Comparison of ENCODE assay signal across 1 cellular context in the genomic region with DNA sequence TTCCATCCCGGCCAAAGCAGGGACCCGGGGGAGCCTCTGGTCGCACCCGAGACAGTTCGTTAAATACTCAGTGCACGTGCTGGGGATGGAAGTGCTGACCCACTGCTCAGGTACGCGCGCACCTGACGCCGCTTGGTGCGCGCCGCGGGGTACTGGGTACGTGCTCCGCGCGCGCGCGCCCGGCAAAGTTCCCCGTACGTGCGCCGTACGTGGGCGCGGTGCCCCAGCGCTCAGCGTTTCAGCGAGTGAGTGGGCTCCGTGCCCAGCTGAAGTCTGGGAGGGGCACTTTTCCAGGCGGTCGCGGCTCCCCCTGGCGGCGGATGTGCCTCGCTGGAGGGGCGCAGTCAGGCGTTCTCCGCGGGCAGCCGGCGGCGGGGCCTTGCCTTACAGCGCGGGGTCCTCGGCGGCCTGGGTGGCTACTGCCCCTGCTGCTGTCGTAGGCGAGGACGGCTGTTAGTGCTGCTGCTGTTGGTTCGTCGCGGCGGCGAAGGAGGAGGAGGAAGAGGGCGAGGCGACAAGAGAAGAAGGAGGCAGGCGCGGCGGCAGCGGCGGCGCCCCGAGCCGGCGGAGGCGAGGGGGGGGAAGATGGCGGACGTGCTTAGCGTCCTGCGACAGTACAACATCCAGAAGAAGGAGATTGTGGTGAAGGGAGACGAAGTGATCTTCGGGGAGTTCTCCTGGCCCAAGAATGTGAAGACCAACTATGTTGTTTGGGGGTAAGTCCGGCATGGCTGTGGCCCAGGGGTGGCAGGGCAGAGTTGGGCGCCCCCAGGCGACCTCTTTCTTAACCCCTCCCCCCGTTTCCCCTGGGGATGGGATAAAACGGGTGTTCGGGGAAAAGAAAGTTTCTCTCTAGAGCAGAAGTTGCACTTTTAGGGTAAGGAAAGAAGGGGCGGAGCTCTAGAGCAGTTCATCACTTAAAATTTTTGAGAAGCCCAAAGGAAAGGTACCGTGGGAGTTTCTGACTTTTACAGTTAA.
TF ChIP-seq lines count a peak whose summit lies in the region.

A gene (plus strand): TSS at position 416 of the 978 bp plus-strand sequence. CDS start 170 bp downstream, at position 586.

TF ChIP-seq in WTC11, 78 proteins besides CTCF, POLR2A, EP300 and RAD21 (continued from another document and continues in another):
- TF ChIP-seq, protein P1, sequence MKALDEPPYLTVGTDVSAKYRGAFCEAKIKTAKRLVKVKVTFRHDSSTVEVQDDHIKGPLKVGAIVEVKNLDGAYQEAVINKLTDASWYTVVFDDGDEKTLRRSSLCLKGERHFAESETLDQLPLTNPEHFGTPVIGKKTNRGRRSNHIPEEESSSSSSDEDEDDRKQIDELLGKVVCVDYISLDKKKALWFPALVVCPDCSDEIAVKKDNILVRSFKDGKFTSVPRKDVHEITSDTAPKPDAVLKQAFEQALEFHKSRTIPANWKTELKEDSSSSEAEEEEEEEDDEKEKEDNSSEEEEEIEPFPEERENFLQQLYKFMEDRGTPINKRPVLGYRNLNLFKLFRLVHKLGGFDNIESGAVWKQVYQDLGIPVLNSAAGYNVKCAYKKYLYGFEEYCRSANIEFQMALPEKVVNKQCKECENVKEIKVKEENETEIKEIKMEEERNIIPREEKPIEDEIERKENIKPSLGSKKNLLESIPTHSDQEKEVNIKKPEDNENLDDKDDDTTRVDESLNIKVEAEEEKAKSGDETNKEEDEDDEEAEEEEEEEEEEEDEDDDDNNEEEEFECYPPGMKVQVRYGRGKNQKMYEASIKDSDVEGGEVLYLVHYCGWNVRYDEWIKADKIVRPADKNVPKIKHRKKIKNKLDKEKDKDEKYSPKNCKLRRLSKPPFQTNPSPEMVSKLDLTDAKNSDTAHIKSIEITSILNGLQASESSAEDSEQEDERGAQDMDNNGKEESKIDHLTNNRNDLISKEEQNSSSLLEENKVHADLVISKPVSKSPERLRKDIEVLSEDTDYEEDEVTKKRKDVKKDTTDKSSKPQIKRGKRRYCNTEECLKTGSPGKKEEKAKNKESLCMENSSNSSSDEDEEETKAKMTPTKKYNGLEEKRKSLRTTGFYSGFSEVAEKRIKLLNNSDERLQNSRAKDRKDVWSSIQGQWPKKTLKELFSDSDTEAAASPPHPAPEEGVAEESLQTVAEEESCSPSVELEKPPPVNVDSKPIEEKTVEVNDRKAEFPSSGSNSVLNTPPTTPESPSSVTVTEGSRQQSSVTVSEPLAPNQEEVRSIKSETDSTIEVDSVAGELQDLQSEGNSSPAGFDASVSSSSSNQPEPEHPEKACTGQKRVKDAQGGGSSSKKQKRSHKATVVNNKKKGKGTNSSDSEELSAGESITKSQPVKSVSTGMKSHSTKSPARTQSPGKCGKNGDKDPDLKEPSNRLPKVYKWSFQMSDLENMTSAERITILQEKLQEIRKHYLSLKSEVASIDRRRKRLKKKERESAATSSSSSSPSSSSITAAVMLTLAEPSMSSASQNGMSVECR (CRISPR knock-in tag; IDR thresholded peaks at IDR 0.05; ENCODE audit: borderline replicate concordance): peak; percentile 95
- TF ChIP-seq TEAD1 (CRISPR knock-in tag; IDR thresholded peaks at IDR 0.05) (peak; percentile 95), MXD4 (CRISPR knock-in tag; IDR thresholded peaks at IDR 0.05; ENCODE audit: borderline replicate concordance) (no peak), ZNF219 (CRISPR knock-in tag; IDR thresholded peaks at IDR 0.05; ENCODE audit: borderline replicate concordance) (peak; percentile 71; the same call in 1 of the 2 replicates), ETV6 (CRISPR knock-in tag; IDR thresholded peaks at IDR 0.05) (peak; percentile 90), FOXK1 (CRISPR knock-in tag; IDR thresholded peaks at IDR 0.05) (peak; percentile 84), CREM (CRISPR knock-in tag; IDR thresholded peaks at IDR 0.05) (peak; percentile 82), SMAD4 (CRISPR knock-in tag; IDR thresholded peaks at IDR 0.05) (no peak), ZNF232 (CRISPR knock-in tag; IDR thresholded peaks at IDR 0.05) (no peak), NR2C2 (CRISPR knock-in tag; IDR thresholded peaks at IDR 0.05) (no peak), GABPB1 (CRISPR knock-in tag; IDR thresholded peaks at IDR 0.05) (peak; percentile 84), MYBL2 (CRISPR knock-in tag; IDR thresholded peaks at IDR 0.05) (peak; percentile 86), ZNF317 (CRISPR knock-in tag; IDR thresholded peaks at IDR 0.05; ENCODE audit: borderline replicate concordance, low read depth) (0 out of 2 replicates have a peak, but pooled peaks have one; percentile 44), ZNF263 (CRISPR knock-in tag; IDR thresholded peaks at IDR 0.05; ENCODE audit: low read depth) (no peak), TCF7 (CRISPR knock-in tag; IDR thresholded peaks at IDR 0.05; ENCODE audit: low read depth) (peak; percentile 78; the same call in 1 of the 2 replicates), SP1 (CRISPR knock-in tag; conservative IDR thresholded peaks at IDR 0.05) (peak; percentile 95)
- TF ChIP-seq, protein P2, sequence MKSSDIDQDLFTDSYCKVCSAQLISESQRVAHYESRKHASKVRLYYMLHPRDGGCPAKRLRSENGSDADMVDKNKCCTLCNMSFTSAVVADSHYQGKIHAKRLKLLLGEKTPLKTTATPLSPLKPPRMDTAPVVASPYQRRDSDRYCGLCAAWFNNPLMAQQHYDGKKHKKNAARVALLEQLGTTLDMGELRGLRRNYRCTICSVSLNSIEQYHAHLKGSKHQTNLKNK (CRISPR knock-in tag; IDR thresholded peaks at IDR 0.05): no peak
- TF ChIP-seq, protein P3, sequence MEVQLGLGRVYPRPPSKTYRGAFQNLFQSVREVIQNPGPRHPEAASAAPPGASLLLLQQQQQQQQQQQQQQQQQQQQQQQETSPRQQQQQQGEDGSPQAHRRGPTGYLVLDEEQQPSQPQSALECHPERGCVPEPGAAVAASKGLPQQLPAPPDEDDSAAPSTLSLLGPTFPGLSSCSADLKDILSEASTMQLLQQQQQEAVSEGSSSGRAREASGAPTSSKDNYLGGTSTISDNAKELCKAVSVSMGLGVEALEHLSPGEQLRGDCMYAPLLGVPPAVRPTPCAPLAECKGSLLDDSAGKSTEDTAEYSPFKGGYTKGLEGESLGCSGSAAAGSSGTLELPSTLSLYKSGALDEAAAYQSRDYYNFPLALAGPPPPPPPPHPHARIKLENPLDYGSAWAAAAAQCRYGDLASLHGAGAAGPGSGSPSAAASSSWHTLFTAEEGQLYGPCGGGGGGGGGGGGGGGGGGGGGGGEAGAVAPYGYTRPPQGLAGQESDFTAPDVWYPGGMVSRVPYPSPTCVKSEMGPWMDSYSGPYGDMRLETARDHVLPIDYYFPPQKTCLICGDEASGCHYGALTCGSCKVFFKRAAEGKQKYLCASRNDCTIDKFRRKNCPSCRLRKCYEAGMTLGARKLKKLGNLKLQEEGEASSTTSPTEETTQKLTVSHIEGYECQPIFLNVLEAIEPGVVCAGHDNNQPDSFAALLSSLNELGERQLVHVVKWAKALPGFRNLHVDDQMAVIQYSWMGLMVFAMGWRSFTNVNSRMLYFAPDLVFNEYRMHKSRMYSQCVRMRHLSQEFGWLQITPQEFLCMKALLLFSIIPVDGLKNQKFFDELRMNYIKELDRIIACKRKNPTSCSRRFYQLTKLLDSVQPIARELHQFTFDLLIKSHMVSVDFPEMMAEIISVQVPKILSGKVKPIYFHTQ (CRISPR knock-in tag; IDR thresholded peaks at IDR 0.05): no peak
- TF ChIP-seq, protein P4, sequence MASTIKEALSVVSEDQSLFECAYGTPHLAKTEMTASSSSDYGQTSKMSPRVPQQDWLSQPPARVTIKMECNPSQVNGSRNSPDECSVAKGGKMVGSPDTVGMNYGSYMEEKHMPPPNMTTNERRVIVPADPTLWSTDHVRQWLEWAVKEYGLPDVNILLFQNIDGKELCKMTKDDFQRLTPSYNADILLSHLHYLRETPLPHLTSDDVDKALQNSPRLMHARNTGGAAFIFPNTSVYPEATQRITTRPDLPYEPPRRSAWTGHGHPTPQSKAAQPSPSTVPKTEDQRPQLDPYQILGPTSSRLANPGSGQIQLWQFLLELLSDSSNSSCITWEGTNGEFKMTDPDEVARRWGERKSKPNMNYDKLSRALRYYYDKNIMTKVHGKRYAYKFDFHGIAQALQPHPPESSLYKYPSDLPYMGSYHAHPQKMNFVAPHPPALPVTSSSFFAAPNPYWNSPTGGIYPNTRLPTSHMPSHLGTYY (CRISPR knock-in tag; IDR thresholded peaks at IDR 0.05): 0 out of 2 replicates have a peak, but pooled peaks have one; percentile 39
- TF ChIP-seq, protein P5, sequence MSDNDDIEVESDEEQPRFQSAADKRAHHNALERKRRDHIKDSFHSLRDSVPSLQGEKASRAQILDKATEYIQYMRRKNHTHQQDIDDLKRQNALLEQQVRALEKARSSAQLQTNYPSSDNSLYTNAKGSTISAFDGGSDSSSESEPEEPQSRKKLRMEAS (CRISPR knock-in tag; IDR thresholded peaks at IDR 0.05): peak; percentile 96
- TF ChIP-seq, protein P6, sequence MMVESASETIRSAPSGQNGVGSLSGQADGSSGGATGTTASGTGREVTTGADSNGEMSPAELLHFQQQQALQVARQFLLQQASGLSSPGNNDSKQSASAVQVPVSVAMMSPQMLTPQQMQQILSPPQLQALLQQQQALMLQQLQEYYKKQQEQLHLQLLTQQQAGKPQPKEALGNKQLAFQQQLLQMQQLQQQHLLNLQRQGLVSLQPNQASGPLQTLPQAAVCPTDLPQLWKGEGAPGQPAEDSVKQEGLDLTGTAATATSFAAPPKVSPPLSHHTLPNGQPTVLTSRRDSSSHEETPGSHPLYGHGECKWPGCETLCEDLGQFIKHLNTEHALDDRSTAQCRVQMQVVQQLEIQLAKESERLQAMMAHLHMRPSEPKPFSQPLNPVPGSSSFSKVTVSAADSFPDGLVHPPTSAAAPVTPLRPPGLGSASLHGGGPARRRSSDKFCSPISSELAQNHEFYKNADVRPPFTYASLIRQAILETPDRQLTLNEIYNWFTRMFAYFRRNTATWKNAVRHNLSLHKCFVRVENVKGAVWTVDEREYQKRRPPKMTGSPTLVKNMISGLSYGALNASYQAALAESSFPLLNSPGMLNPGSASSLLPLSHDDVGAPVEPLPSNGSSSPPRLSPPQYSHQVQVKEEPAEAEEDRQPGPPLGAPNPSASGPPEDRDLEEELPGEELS (CRISPR knock-in tag; IDR thresholded peaks at IDR 0.05): peak; percentile 69; the same call in 1 of the 2 replicates
- TF ChIP-seq, protein P7, sequence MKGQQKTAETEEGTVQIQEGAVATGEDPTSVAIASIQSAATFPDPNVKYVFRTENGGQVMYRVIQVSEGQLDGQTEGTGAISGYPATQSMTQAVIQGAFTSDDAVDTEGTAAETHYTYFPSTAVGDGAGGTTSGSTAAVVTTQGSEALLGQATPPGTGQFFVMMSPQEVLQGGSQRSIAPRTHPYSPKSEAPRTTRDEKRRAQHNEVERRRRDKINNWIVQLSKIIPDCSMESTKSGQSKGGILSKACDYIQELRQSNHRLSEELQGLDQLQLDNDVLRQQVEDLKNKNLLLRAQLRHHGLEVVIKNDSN (CRISPR knock-in tag; IDR thresholded peaks at IDR 0.05): peak; percentile 56
- TF ChIP-seq, protein P8, sequence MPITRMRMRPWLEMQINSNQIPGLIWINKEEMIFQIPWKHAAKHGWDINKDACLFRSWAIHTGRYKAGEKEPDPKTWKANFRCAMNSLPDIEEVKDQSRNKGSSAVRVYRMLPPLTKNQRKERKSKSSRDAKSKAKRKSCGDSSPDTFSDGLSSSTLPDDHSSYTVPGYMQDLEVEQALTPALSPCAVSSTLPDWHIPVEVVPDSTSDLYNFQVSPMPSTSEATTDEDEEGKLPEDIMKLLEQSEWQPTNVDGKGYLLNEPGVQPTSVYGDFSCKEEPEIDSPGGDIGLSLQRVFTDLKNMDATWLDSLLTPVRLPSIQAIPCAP (CRISPR knock-in tag; IDR thresholded peaks at IDR 0.05): 0 out of 2 replicates have a peak, but pooled peaks have one; percentile 21
- TF ChIP-seq, protein P9, sequence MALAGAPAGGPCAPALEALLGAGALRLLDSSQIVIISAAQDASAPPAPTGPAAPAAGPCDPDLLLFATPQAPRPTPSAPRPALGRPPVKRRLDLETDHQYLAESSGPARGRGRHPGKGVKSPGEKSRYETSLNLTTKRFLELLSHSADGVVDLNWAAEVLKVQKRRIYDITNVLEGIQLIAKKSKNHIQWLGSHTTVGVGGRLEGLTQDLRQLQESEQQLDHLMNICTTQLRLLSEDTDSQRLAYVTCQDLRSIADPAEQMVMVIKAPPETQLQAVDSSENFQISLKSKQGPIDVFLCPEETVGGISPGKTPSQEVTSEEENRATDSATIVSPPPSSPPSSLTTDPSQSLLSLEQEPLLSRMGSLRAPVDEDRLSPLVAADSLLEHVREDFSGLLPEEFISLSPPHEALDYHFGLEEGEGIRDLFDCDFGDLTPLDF (CRISPR knock-in tag; IDR thresholded peaks at IDR 0.05): peak; percentile 58; the same call in 1 of the 2 replicates
- TF ChIP-seq, protein P10, sequence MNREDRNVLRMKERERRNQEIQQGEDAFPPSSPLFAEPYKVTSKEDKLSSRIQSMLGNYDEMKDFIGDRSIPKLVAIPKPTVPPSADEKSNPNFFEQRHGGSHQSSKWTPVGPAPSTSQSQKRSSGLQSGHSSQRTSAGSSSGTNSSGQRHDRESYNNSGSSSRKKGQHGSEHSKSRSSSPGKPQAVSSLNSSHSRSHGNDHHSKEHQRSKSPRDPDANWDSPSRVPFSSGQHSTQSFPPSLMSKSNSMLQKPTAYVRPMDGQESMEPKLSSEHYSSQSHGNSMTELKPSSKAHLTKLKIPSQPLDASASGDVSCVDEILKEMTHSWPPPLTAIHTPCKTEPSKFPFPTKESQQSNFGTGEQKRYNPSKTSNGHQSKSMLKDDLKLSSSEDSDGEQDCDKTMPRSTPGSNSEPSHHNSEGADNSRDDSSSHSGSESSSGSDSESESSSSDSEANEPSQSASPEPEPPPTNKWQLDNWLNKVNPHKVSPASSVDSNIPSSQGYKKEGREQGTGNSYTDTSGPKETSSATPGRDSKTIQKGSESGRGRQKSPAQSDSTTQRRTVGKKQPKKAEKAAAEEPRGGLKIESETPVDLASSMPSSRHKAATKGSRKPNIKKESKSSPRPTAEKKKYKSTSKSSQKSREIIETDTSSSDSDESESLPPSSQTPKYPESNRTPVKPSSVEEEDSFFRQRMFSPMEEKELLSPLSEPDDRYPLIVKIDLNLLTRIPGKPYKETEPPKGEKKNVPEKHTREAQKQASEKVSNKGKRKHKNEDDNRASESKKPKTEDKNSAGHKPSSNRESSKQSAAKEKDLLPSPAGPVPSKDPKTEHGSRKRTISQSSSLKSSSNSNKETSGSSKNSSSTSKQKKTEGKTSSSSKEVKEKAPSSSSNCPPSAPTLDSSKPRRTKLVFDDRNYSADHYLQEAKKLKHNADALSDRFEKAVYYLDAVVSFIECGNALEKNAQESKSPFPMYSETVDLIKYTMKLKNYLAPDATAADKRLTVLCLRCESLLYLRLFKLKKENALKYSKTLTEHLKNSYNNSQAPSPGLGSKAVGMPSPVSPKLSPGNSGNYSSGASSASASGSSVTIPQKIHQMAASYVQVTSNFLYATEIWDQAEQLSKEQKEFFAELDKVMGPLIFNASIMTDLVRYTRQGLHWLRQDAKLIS (CRISPR knock-in tag; IDR thresholded peaks at IDR 0.05; ENCODE audit: borderline replicate concordance): peak; percentile 94
